Comparison of ENCODE assay signal across 34 cellular contexts in genomic region chr17:79370126-79370525, GRCh38.
"Had no signal": no experiment of that assay in that cellular context is flagged by ENCODE, and none has a peak within 500 bp of the region (broad histone marks: within the 10 kb centered on the region; RNA-seq: fewer than 3 reads in every experiment).

No MANE protein-coding gene starts in this region.

- H3K27ac ChIP-seq: Peyer's patch, WERI-Rb-1 had no signal

- H3K36me3 ChIP-seq: Peyer's patch, WERI-Rb-1 had no signal

- H3K9me3 ChIP-seq: Peyer's patch had no signal

- H3K27ac Mint-ChIP-seq: activated CD4-positive, alpha-beta memory T cell treated with anti-CD3 and anti-CD28 coated beads, Interleukin-2, amount 10 ng/mL, durations not matched to agents 7 days and 5 days; activated CD8-positive, alpha-beta memory T cell treated with anti-CD3 and anti-CD28 coated beads, Interleukin-2, amount 10 ng/mL, durations not matched to agents 7 days and 5 days; activated naive CD4-positive, alpha-beta T cell treated with anti-CD3 and anti-CD28 coated beads, Interleukin-2, amount 10 ng/mL, durations not matched to agents 7 days and 5 days; activated naive CD8-positive, alpha-beta T cell; activated naive CD8-positive, alpha-beta T cell treated with anti-CD3 and anti-CD28 coated beads, Interleukin-2, amount 50 U/mL, for 24 hours had no signal

- H3K36me3 Mint-ChIP-seq: activated CD8-positive, alpha-beta memory T cell treated with anti-CD3 and anti-CD28 coated beads, Interleukin-2, amount 10 ng/mL, durations not matched to agents 7 days and 5 days; activated naive CD4-positive, alpha-beta T cell treated with anti-CD3 and anti-CD28 coated beads, Interleukin-2, amount 10 ng/mL, durations not matched to agents 7 days and 5 days; activated naive CD8-positive, alpha-beta T cell; brain had no signal

- H3K27me3 Mint-ChIP-seq: activated CD4-positive, alpha-beta memory T cell treated with anti-CD3 and anti-CD28 coated beads, Interleukin-2, amount 10 ng/mL, durations not matched to agents 7 days and 5 days had no signal

- H3K9me3 Mint-ChIP-seq: activated CD4-positive, alpha-beta memory T cell treated with anti-CD3 and anti-CD28 coated beads, Interleukin-2, amount 10 ng/mL, durations not matched to agents 7 days and 5 days; activated naive CD4-positive, alpha-beta T cell treated with anti-CD3 and anti-CD28 coated beads, Interleukin-2, amount 10 ng/mL, durations not matched to agents 7 days and 5 days; activated naive CD8-positive, alpha-beta T cell treated with anti-CD3 and anti-CD28 coated beads, Interleukin-2, amount 50 U/mL, for 24 hours had no signal

- H3K4me3 Mint-ChIP-seq: activated CD4-positive, alpha-beta memory T cell treated with anti-CD3 and anti-CD28 coated beads, Interleukin-2, amount 10 ng/mL, durations not matched to agents 7 days and 5 days; activated CD8-positive, alpha-beta memory T cell treated with anti-CD3 and anti-CD28 coated beads, Interleukin-2, amount 10 ng/mL, durations not matched to agents 7 days and 5 days; activated naive CD4-positive, alpha-beta T cell treated with anti-CD3 and anti-CD28 coated beads, Interleukin-2, amount 10 ng/mL, durations not matched to agents 7 days and 5 days; activated naive CD8-positive, alpha-beta T cell; activated naive CD8-positive, alpha-beta T cell treated with anti-CD3 and anti-CD28 coated beads, Interleukin-2, amount 50 U/mL, for 24 hours; brain had no signal

- DNase-seq: activated CD4-positive, alpha-beta memory T cell treated with anti-CD3 and anti-CD28 coated beads, Interleukin-2, amount 10 ng/mL, durations not matched to agents 7 days and 5 days; activated CD4-positive, alpha-beta T cell treated with anti-CD3 and anti-CD28 coated beads for 1 hour; activated CD4-positive, alpha-beta T cell treated with anti-CD3 and anti-CD28 coated beads for 48 hours; activated CD4-positive, CD25-positive, alpha-beta regulatory T cell; activated CD8-positive, alpha-beta memory T cell treated with anti-CD3 and anti-CD28 coated beads for 24 hours; activated CD8-positive, alpha-beta memory T cell treated with anti-CD3 and anti-CD28 coated beads, Interleukin-2, amount 10 ng/mL, durations not matched to agents 7 days and 5 days; activated CD8-positive, alpha-beta memory T cell treated with anti-CD3 and anti-CD28 coated beads, Interleukin-2, amount 50 U/mL, for 48 hours; activated effector memory CD4-positive, alpha-beta T cell treated with Interleukin-2 at 50 U/mL for 16 hours; activated naive CD4-positive, alpha-beta T cell treated with anti-CD3 and anti-CD28 coated beads, Interleukin-2, amount 10 ng/mL, durations not matched to agents 7 days and 5 days; activated naive CD8-positive, alpha-beta T cell treated with anti-CD3 and anti-CD28 coated beads, Interleukin-2, amount 50 U/mL, for 24 hours; activated T-cell treated with anti-CD3 and anti-CD28 coated beads, Interleukin-2, amount 50 U/mL, for 48 hours; anterior cingulate cortex; central memory CD4-positive, alpha-beta T cell; NCI-H1092 treated with DMSO at 0.1 percent for 48 hours; NCI-H1417; NCI-H146; NCI-H187; NCI-H2029 treated with DMSO at 0.1 percent for 48 hours; NCI-H2107; NCI-H2171; NCI-H510A; NCI-H526; NCI-H748 treated with DMSO at 0.1 percent for 48 hours; NK-92 treated with Interleukin-12 subunit alpha and Interleukin-12 subunit beta, amount 100 ng/mL, for 24 hours; PC-3; Peyer's patch; RPMI8226; SW 1271; T-helper 1 cell; T-helper 2 cell; T-helper 9 cell; WERI-Rb-1 had no signal

- H3K4me3 ChIP-seq: Peyer's patch had no signal

- H3K4me1 Mint-ChIP-seq: activated CD4-positive, alpha-beta memory T cell treated with anti-CD3 and anti-CD28 coated beads, Interleukin-2, amount 10 ng/mL, durations not matched to agents 7 days and 5 days; activated CD8-positive, alpha-beta memory T cell treated with anti-CD3 and anti-CD28 coated beads, Interleukin-2, amount 10 ng/mL, durations not matched to agents 7 days and 5 days; activated naive CD4-positive, alpha-beta T cell treated with anti-CD3 and anti-CD28 coated beads, Interleukin-2, amount 10 ng/mL, durations not matched to agents 7 days and 5 days; activated naive CD8-positive, alpha-beta T cell treated with anti-CD3 and anti-CD28 coated beads, Interleukin-2, amount 50 U/mL, for 24 hours had no signal

- H3K27me3 ChIP-seq: Peyer's patch had no signal

- ATAC-seq: activated CD8-positive, alpha-beta memory T cell treated with anti-CD3 and anti-CD28 coated beads, Interleukin-2, amount 10 ng/mL, durations not matched to agents 7 days and 5 days; activated naive CD8-positive, alpha-beta T cell treated with anti-CD3 and anti-CD28 coated beads, Interleukin-2, amount 50 U/mL, for 24 hours; PC-3 had no signal
